In the genomic region with DNA sequence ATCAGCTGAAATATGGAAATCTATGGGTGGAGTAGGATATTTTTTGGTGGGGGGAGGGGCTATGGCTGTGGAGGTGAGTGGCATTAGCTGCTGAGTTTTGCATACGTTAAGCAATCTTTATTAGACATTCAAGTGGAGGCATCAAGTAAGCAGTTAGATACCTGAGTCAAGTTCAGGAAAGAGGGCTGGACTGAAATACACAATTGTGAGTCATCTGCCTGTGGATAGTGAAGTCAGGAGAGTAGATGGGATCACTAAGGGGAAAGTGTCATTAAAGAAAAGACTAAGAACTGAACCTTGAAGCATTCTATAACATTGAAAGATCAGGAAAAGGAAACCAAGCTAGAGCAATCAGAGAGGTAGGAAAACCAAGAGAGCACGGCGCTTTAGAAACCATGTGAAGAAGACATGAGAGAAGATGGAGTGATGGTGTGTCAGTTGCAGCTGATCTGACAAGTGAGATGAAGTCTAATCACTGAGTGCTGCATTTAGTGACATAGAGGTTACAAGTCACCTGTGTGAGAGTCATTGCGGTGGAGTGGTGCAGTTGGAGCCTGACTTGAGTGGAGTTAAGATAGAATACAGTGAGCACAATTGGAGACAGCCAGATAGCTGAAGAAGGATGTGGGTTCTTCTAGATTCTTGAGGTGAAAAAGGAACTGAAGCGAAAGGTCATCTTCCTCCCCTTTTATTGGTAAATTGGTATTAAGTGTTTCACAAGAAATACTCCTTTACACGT, we compare ENCODE assay signal across 7 cellular contexts.
A peak's percentile ranks its signal among the peaks of the same experiment; 100 is the strongest.
DNase-seq lines count a peak whose midpoint lies in the region; ATAC-seq, FAIRE-seq and TF ChIP-seq lines count a peak whose summit lies in the region.

No MANE protein-coding gene starts in this region.

- H3K79me2 ChIP-seq in H9 (ENCODE audit: insufficient read depth, low read length): no peaks in the 10 kb centered on the region

- H2BK20ac ChIP-seq in H9 (ENCODE audit: low read depth, low read length, poor library complexity, severe bottlenecking): no peak overlapping the region

- no peak overlapping the region for H2BK15ac ChIP-seq in H9 (ENCODE audit: low read depth, low read length)

- ATAC-seq in GM19043 (IDR thresholded peaks at IDR 0.05; ENCODE audit: low read depth, unreplicated experiment): peak; percentile 97
- peak; percentile 95 for ATAC-seq in HG03521 (IDR thresholded peaks at IDR 0.05; ENCODE audit: unreplicated experiment)
- peak; percentile 38 for ATAC-seq in naive thymus-derived CD4-positive, alpha-beta T cell
- no peak for ATAC-seq in pancreas
- no peak for ATAC-seq in omental fat pad (ENCODE audit: low FRiP score)

- no peak overlapping the region for H4K91ac ChIP-seq in H9 (ENCODE audit: insufficient read length, low read depth, low read length)

- no peak overlapping the region for H4K5ac ChIP-seq in H9 (ENCODE audit: insufficient read length, low read depth, low read length)

- no peak overlapping the region for H3K4ac ChIP-seq in H9 (ENCODE audit: low read depth, low read length)

- no peak overlapping the region for H3K18ac ChIP-seq in H9 (ENCODE audit: insufficient read length, low read depth, low read length)

- peak overlapping the region; percentile 11 for H3K9ac ChIP-seq in H9 (ENCODE audit: extremely low read depth, insufficient read length, low read length)

- H3K4me2 ChIP-seq in H9 (ENCODE audit: insufficient read depth, insufficient read length, low read length): no peak overlapping the region

- no peak overlapping the region for H2AK5ac ChIP-seq in H9 (ENCODE audit: insufficient read length, low read length)

- H3K56ac ChIP-seq in H9 (ENCODE audit: insufficient read length, low read depth, low read length): no peak overlapping the region

- no peaks in the 10 kb centered on the region for H4K20me1 ChIP-seq in H9 (ENCODE audit: control insufficient read depth, insufficient read depth, insufficient read length)

- H3K27ac ChIP-seq in H9 (ENCODE audit: insufficient read length, low read depth, low read length) (no peak overlapping the region), pancreas (no peak overlapping the region)
- no peak overlapping the region for H3K27ac ChIP-seq in naive thymus-derived CD4-positive, alpha-beta T cell (ENCODE audit: low read depth, low read length)

- peaks cover 0 to 6% of the 10 kb centered on the region in 2 experiments; a peak in 2 of 4 replicates for H3K4me1 Mint-ChIP-seq in H9
- H3K4me1 Mint-ChIP-seq in naive thymus-derived CD4-positive, alpha-beta T cell: peaks cover 0 to 7% (median 0%) of the 10 kb centered on the region in 7 donors

- H3K9me3 Mint-ChIP-seq in H9: no peaks in the 10 kb centered on the region
- H3K9me3 Mint-ChIP-seq in naive thymus-derived CD4-positive, alpha-beta T cell: no peaks in the 10 kb centered on the region

- H4K8ac ChIP-seq in H9 (replicated peaks; ENCODE audit: insufficient read length, low read depth, low read length): no peak overlapping the region

- no peak overlapping the region for H3T11ph ChIP-seq in H9 (ENCODE audit: low read length)

- no CpG with 5 or more reads among the region's 6 CpGs for WGBS in H9 (ENCODE audit: extremely low coverage, insufficient read length, low lambda C conversion rate)
- 93 to 96% methylated on average over 6 of the region's 6 CpGs for WGBS in pancreas, 2 donors

- H3K27me3 ChIP-seq in H9 (ENCODE audit: insufficient read depth, low read length) (no peaks in the 10 kb centered on the region), pancreas (no peaks in the 10 kb centered on the region)
- H3K27me3 ChIP-seq in naive thymus-derived CD4-positive, alpha-beta T cell (ENCODE audit: control insufficient read depth in 2 of 2, insufficient read depth in 2 of 2, low read length in 2 of 2): no peaks in the 10 kb centered on the region

- no peak overlapping the region for H2AFZ ChIP-seq in H9 (ENCODE audit: low read length)

- no peak overlapping the region for H2BK120ac ChIP-seq in H9 (ENCODE audit: low read depth, low read length, poor library complexity, severe bottlenecking)

- no peak overlapping the region for H3K14ac ChIP-seq in H9 (ENCODE audit: insufficient read depth, low read length)

- no peak overlapping the region for H3K4me3 Mint-ChIP-seq in H9
- no peak overlapping the region for H3K4me3 Mint-ChIP-seq in naive thymus-derived CD4-positive, alpha-beta T cell

- no peak overlapping the region for H2BK12ac ChIP-seq in H9 (ENCODE audit: insufficient read length, low read depth, low read length)

- DNase-seq in H9 (no peak), pancreas (no peak), omental fat pad (ENCODE audit: low spot score) (no peak), AG08395 (ENCODE audit: low spot score) (no peak)
- no peak for DNase-seq in naive thymus-derived CD4-positive, alpha-beta T cell

- intact Hi-C loops in naive thymus-derived CD4-positive, alpha-beta T cell (cut with micrococcal nuclease): loop anchor here in 1 of 2 donors (2.0 kb wide), 1 partner anchor 15 kb away; no protein-coding TSS in a partner anchor
- intact Hi-C loops in pancreas (cut with DNase I): no loop called here

- no peak overlapping the region for H3K23ac ChIP-seq in H9 (ENCODE audit: insufficient read length, low read depth, low read length)

- H3K4me3 ChIP-seq in naive thymus-derived CD4-positive, alpha-beta T cell (ENCODE audit: low read length): no peak overlapping the region
- no peak overlapping the region for H3K4me3 ChIP-seq in pancreas

- H2BK5ac ChIP-seq in H9 (ENCODE audit: insufficient read length, low read length): no peak overlapping the region

- FAIRE-seq in pancreas (lab: Jason Lieb, UNC): no peak

- CTCF ChIA-PET in naive thymus-derived CD4-positive, alpha-beta T cell (lab: Charles Lee): no interaction called here

- H3K27me3 Mint-ChIP-seq in H9 (ENCODE audit: low read depth): no peaks in the 10 kb centered on the region; the same call in 1 of the 2 replicates
- peaks cover 0 to 8% (median 0%) of the 10 kb centered on the region in 5 donors for H3K27me3 Mint-ChIP-seq in naive thymus-derived CD4-positive, alpha-beta T cell

- TF ChIP-seq CTCF in H9 (conservative IDR thresholded peaks at IDR 0.05) (no peak), pancreas (IDR thresholded peaks at IDR 0.05) (no peak), omental fat pad (IDR thresholded peaks at IDR 0.05) (no peak)

- H3K23me2 ChIP-seq in H9 (ENCODE audit: insufficient read length, low read depth, low read length, poor library complexity, severe bottlenecking): no peaks in the 10 kb centered on the region

- H3K9me3 ChIP-seq in H9 (ENCODE audit: control insufficient read depth, low read depth, low read length) (no peaks in the 10 kb centered on the region), pancreas (no peaks in the 10 kb centered on the region)
- H3K9me3 ChIP-seq in naive thymus-derived CD4-positive, alpha-beta T cell (ENCODE audit: control insufficient read depth in 2 of 3, low read length in 3 of 3): no peaks in the 10 kb centered on the region

- H3K36me3 ChIP-seq in naive thymus-derived CD4-positive, alpha-beta T cell (ENCODE audit: control insufficient read depth in 2 of 3, insufficient read depth in 3 of 3, low read length in 3 of 3): no peaks in the 10 kb centered on the region
- no peaks in the 10 kb centered on the region for H3K36me3 ChIP-seq in pancreas

- no peaks in the 10 kb centered on the region; the same call in 1 of the 2 replicates for H3K4me1 ChIP-seq in H9 (ENCODE audit: insufficient read depth, low read length)
- H3K4me1 ChIP-seq in naive thymus-derived CD4-positive, alpha-beta T cell (ENCODE audit: control insufficient read depth in 2 of 2, insufficient read depth in 2 of 2, low read length in 2 of 2): no peaks in the 10 kb centered on the region
- peaks cover 4 to 14% (median 4%) of the 10 kb centered on the region in 3 donors for H3K4me1 ChIP-seq in pancreas

- H3K36me3 Mint-ChIP-seq in H9 (ENCODE audit: insufficient read depth in 1 of 3, low read depth in 3 of 3): no peaks in the 10 kb centered on the region; a peak in 1 of 7 replicates
- H3K36me3 Mint-ChIP-seq in naive thymus-derived CD4-positive, alpha-beta T cell: no peaks in the 10 kb centered on the region

- H3K79me1 ChIP-seq in H9 (ENCODE audit: insufficient read depth, low read depth, low read length, poor library complexity, severe bottlenecking): no peaks in the 10 kb centered on the region

- POLR2A ChIA-PET in naive thymus-derived CD4-positive, alpha-beta T cell (lab: Charles Lee): no interaction called here

- no peak overlapping the region for H3K27ac Mint-ChIP-seq in H9
- no peak overlapping the region for H3K27ac Mint-ChIP-seq in naive thymus-derived CD4-positive, alpha-beta T cell

Comparison
In these comparisons a context has a peak if more than half of its experiments do, and no peak if none do; other contexts are left out.
1. ATAC-seq: peak in GM19043 (single experiment), HG03521 (single experiment) and naive thymus-derived CD4-positive, alpha-beta T cell (single experiment); none in pancreas (0 of 4) and omental fat pad (single experiment).